17 cellular contexts compared by ENCODE assay signal in genomic region chr5:88682797-88683496, GRCh38.
DNase-seq lines count a peak whose midpoint lies in the region; ATAC-seq and TF ChIP-seq lines count a peak whose summit lies in the region.
"Had no signal": no experiment of that assay in that cellular context is flagged by ENCODE, and none has a peak within 500 bp of the region (broad histone marks: within the 10 kb centered on the region; RNA-seq: fewer than 3 reads in every experiment).

No MANE protein-coding gene starts in this region.

- H3K27ac Mint-ChIP-seq in GM23338 (no peak overlapping the region), IgD-negative memory B cell (peak overlapping the region; percentile 88 to 92 (median 89)), brain (peak overlapping the region; percentile 92 to 100 (median 99)), neural progenitor cell (no peak overlapping the region)
- H3K27ac Mint-ChIP-seq: activated T-cell treated with anti-CD3 and anti-CD28 coated beads, Interleukin-2, amount 50 U/mL, for 72 hours; natural killer cell had no signal

- peaks cover 97% of the 10 kb centered on the region for H3K27me3 Mint-ChIP-seq in GM23338 (ENCODE audit: insufficient read depth, low read depth, poor library complexity)
- H3K27me3 Mint-ChIP-seq in IgD-negative memory B cell, result peaks cover 76% of the 10 kb centered on the region
- H3K27me3 Mint-ChIP-seq in brain, result peaks cover 57% of the 10 kb centered on the region
- H3K27me3 Mint-ChIP-seq in neural progenitor cell (ENCODE audit: insufficient read depth, low read depth), result peaks cover 86% of the 10 kb centered on the region

- H3K9me3 ChIP-seq in neural progenitor cell (ENCODE audit: low read depth) (no peaks in the 10 kb centered on the region), colonic mucosa (no peaks in the 10 kb centered on the region)
- H3K9me3 ChIP-seq: suprapubic skin had no signal

- CTCF ChIA-PET in GM10248 (lab: Yijun Ruan, JAX), result interaction anchor here (1.3 to 5.8 kb wide), 6 partner anchors 8 to 902 kb away, joined by 3 to 74 read pairs (median 14); no protein-coding TSS in a partner anchor

- H3K4me3 ChIP-seq in GM23338 (peak overlapping the region; percentile 60; the same call in 1 of the 2 replicates), neural progenitor cell (no peak overlapping the region), colonic mucosa (no peak overlapping the region)
- H3K4me3 ChIP-seq: suprapubic skin had no signal

- H3K9me3 Mint-ChIP-seq in GM23338 (no peaks in the 10 kb centered on the region; the same call in 2 of the 3 replicates), IgD-negative memory B cell (peaks cover 5 to 30% (median 7%) of the 10 kb centered on the region in 3 donors), brain (peaks cover 0 to 30% (median 6%) of the 10 kb centered on the region in 5 experiments), neural progenitor cell (no peaks in the 10 kb centered on the region)

- H3K4me3 Mint-ChIP-seq in GM23338 (peak overlapping the region; percentile 71; the same call in 1 of the 3 replicates), IgD-negative memory B cell (peak overlapping the region in 3 of 4 donors; percentile 34 to 74 (median 71)), brain (peak overlapping the region; percentile 88 to 95 (median 94)), neural progenitor cell (peak overlapping the region; percentile 79)
- H3K4me3 Mint-ChIP-seq: activated naive CD8-positive, alpha-beta T cell; natural killer cell had no signal

- H3K27me3 ChIP-seq in GM23338 (ENCODE audit: insufficient read depth), result peaks cover 99% of the 10 kb centered on the region
- peaks cover 100% of the 10 kb centered on the region for H3K27me3 ChIP-seq in neural progenitor cell
- H3K27me3 ChIP-seq in colonic mucosa, result peaks cover 94% of the 10 kb centered on the region

- no peak overlapping the region for H3K27ac ChIP-seq in GM23338 (ENCODE audit: low read depth)
- no peak overlapping the region for H3K27ac ChIP-seq in neural progenitor cell
- H3K27ac ChIP-seq in colonic mucosa, result no peak overlapping the region
- H3K27ac ChIP-seq: BLaER1 treated with 17β-estradiol and CSF1 and Interleukin-3, amounts not matched to agents 10 nM and 100 nM; suprapubic skin; WERI-Rb-1 had no signal

- peaks cover 57% of the 10 kb centered on the region for H3K4me1 Mint-ChIP-seq in GM23338
- peaks cover 3 to 7% (median 6%) of the 10 kb centered on the region in 3 donors for H3K4me1 Mint-ChIP-seq in IgD-negative memory B cell
- peaks cover 6% of the 10 kb centered on the region for H3K4me1 Mint-ChIP-seq in brain
- H3K4me1 Mint-ChIP-seq in neural progenitor cell, result peaks cover 38% of the 10 kb centered on the region

- H3K79me2 ChIP-seq in GM23338 (replicated peaks; ENCODE audit: insufficient read depth), result no peaks in the 10 kb centered on the region
- no peaks in the 10 kb centered on the region for H3K79me2 ChIP-seq in neural progenitor cell (ENCODE audit: low read depth)

- ATAC-seq in GM23338, result no peak
- ATAC-seq: Right ventricle myocardium inferior had no signal

- H3K4me2 ChIP-seq in GM23338 (peak overlapping the region; percentile 86), neural progenitor cell (peak overlapping the region; percentile 70)

- H4K20me1 ChIP-seq in GM23338 (replicated peaks; ENCODE audit: insufficient read depth), result peaks cover 12% of the 10 kb centered on the region
- H4K20me1 ChIP-seq in neural progenitor cell (ENCODE audit: low read depth), result peaks cover 95% of the 10 kb centered on the region

- H3K9me2 ChIP-seq in GM23338 (ENCODE audit: insufficient read depth), result no peaks in the 10 kb centered on the region

- POLR2A ChIA-PET in GM10248 (lab: Yijun Ruan, JAX), result no interaction called here

- H3F3A ChIP-seq in GM23338 (replicated peaks; ENCODE audit: low read depth) (peaks cover 15% of the 10 kb centered on the region), neural progenitor cell (ENCODE audit: low read depth) (peaks cover 27% of the 10 kb centered on the region)

- no peak overlapping the region for H2AFZ ChIP-seq in GM23338
- no peak overlapping the region for H2AFZ ChIP-seq in neural progenitor cell (replicated peaks)

- intact Hi-C loops in colonic mucosa (cut with DNase I), result no loop called here

- no peak for TF ChIP-seq CTCF in GM23338 (conservative IDR thresholded peaks at IDR 0.05; ENCODE audit: low read depth in 2 of 2)
- TF ChIP-seq CTCF in brain (conservative IDR thresholded peaks at IDR 0.05), result no peak
- TF ChIP-seq CTCF in neural progenitor cell (IDR thresholded peaks at IDR 0.05), result no peak
- TF ChIP-seq CTCF in GM10248 (IDR thresholded peaks at IDR 0.05; ENCODE audit: control extremely low read depth, extremely low read depth, low read depth, missing control alignments), result no peak
- TF ChIP-seq CTCF in colonic mucosa (IDR thresholded peaks at IDR 0.05), result no peak

- H3K9ac ChIP-seq in neural progenitor cell (no peak overlapping the region), colonic mucosa (ENCODE audit: low read depth in 2 of 2, low read length in 2 of 2) (no peak overlapping the region)
- H3K9ac ChIP-seq: BLaER1 treated with 17β-estradiol and CSF1 and Interleukin-3, amounts not matched to agents 10 nM and 100 nM had no signal

- H3K4me1 ChIP-seq in GM23338 (ENCODE audit: insufficient read depth) (peaks cover 69% of the 10 kb centered on the region), neural progenitor cell (peaks cover 6% of the 10 kb centered on the region), colonic mucosa (no peaks in the 10 kb centered on the region)

- DNase-seq in GM23338 (ENCODE audit: low spot score) (peak; percentile 8), neural progenitor cell (ENCODE audit: low spot score) (no peak), Kasumi-1 (lab: John Stamatoyannopoulos, UW) (no peak), GM10248 (ENCODE audit: extremely low spot score) (no peak), colonic mucosa (no peak)
- DNase-seq: effector CD4-positive, alpha-beta T cell; kidney; natural killer cell; stimulated activated CD8-positive, alpha-beta memory T cell treated with anti-CD3 and anti-CD28 coated beads, Interleukin-4, amount 100 ng/mL, for 48 hours; WERI-Rb-1 had no signal

- H3K36me3 Mint-ChIP-seq in GM23338 (ENCODE audit: low read depth) (no peaks in the 10 kb centered on the region), IgD-negative memory B cell (peaks cover 4% of the 10 kb centered on the region), brain (peaks cover 55% of the 10 kb centered on the region), neural progenitor cell (no peaks in the 10 kb centered on the region)

- no peaks in the 10 kb centered on the region for H3K36me3 ChIP-seq in GM23338 (ENCODE audit: insufficient read depth)
- no peaks in the 10 kb centered on the region for H3K36me3 ChIP-seq in neural progenitor cell
- no peaks in the 10 kb centered on the region for H3K36me3 ChIP-seq in colonic mucosa
- H3K36me3 ChIP-seq: BLaER1 treated with 17β-estradiol and CSF1 and Interleukin-3, amounts not matched to agents 10 nM and 100 nM; suprapubic skin; WERI-Rb-1 had no signal

TF ChIP-seq in GM23338, 12 proteins besides CTCF, POLR2A, EP300 and RAD21:
- TF ChIP-seq POLR2AphosphoS5 (IDR thresholded peaks at IDR 0.05; ENCODE audit: low read depth), result no peak
- no peak for TF ChIP-seq NANOG (IDR thresholded peaks at IDR 0.05; ENCODE audit: borderline replicate concordance)
- no peak for TF ChIP-seq ETS1 (IDR thresholded peaks at IDR 0.05)
- TF ChIP-seq REST (IDR thresholded peaks at IDR 0.05; ENCODE audit: unreplicated experiment), result no peak
- no peak for TF ChIP-seq EZH2phosphoT487 (IDR thresholded peaks at IDR 0.05; ENCODE audit: unreplicated experiment)
- peak; percentile 57 for TF ChIP-seq EZH2 (IDR thresholded peaks at IDR 0.05; ENCODE audit: low read depth, unreplicated experiment)
- no peak for TF ChIP-seq ZNF331 (CRISPR knock-in tag; IDR thresholded peaks at IDR 0.05; ENCODE audit: low read depth)

Comparison
In these comparisons a context has a peak if more than half of its experiments do, and no peak if none do; other contexts are left out.
1. H3K27ac Mint-ChIP-seq: peak in IgD-negative memory B cell (3 of 3) and brain (5 of 5); none in GM23338 (single experiment) and neural progenitor cell (single experiment).
2. Peak in every context shown above with its lines, with median percentiles within 50 percentile points of each other: H3K4me3 Mint-ChIP-seq.